Comparison of ENCODE assay signal across 9 cellular contexts in the genomic region with DNA sequence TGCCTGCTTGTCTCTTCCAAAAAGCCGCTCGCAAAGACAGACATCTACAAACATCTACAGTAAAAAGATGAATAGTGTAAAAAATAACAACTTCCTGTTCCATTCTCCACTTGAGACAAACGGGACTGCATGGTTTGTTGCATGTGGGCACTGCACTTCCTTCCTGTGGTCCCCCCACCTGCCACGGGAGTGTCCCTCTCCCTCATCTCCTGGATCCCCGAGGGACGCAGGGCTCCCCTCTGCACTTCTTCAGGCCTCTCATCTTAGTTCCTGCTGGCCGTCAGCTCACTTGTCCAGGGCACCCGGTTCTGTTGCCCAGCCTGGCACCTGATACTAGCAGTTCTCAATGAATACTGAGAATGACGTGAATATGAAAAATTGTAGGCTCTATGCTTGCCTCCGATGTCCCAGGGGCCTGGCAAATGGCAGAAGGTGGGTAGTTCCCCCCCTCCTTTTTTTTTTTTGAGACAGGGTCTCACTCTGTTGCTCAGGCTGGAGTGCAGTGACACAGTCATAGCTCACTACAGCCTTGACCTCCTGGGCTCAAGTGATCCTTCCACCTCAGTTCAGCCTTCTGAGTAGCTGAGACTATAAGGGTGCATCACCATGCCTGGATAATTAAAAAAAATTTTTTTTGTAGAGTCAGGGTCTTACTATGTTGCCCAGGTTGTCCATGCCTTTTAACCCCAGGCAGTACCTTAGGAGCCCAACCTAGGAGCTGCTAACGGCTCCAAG. TPM values are rescaled to one million over a fixed set of nuclear protein-coding genes. Genes with fewer than 3 reads are reported as not detected.
DNase-seq lines count a peak whose midpoint lies in the region; ATAC-seq and TF ChIP-seq lines count a peak whose summit lies in the region.
"Had no signal": no experiment of that assay in that cellular context is flagged by ENCODE, and none has a peak within 500 bp of the region (broad histone marks: within the 10 kb centered on the region; RNA-seq: fewer than 3 reads in every experiment).

No MANE protein-coding gene starts in this region.

- H3K4me3 ChIP-seq in left ventricle myocardium inferior = peak overlapping the region; percentile 19
- H3K4me3 ChIP-seq in upper lobe of left lung = no peak overlapping the region

- H3K36me3 ChIP-seq in left ventricle myocardium inferior (no peaks in the 10 kb centered on the region), upper lobe of left lung (no peaks in the 10 kb centered on the region)

- H3K4me1 ChIP-seq in left ventricle myocardium inferior (peaks cover 56% of the 10 kb centered on the region), upper lobe of left lung (peaks cover 38 to 56% (median 46%) of the 10 kb centered on the region in 4 donors)

- peak overlapping the region; percentile 61 for H3K4me3 Mint-ChIP-seq in glutamatergic neuron (ENCODE audit: unreplicated experiment)

- H3K27ac Mint-ChIP-seq in glutamatergic neuron (ENCODE audit: unreplicated experiment) = peak overlapping the region; percentile 81

- DNase-seq in left ventricle myocardium inferior (no peak), Right ventricle myocardium inferior (ENCODE audit: missing footprints) (no peak), glutamatergic neuron (no peak), upper lobe of left lung (no peak), NCI-H526 (lab: John Stamatoyannopoulos, UW) (no peak), GM03348 (ENCODE audit: low spot score) (no peak)
- DNase-seq in activated CD4-positive, alpha-beta T cell treated with anti-CD3 and anti-CD28 coated beads, Interleukin-2, amount 50 U/mL, for 48 hours = peak; percentile 24 to 33
- DNase-seq: NCI-H1436 had no signal

- WGBS in upper lobe of left lung, 2 donors = 28 to 34% methylated on average over 11 of the region's 11 CpGs

- H3K27me3 ChIP-seq in left ventricle myocardium inferior (ENCODE audit: low read depth) (no peaks in the 10 kb centered on the region), upper lobe of left lung (no peaks in the 10 kb centered on the region)

- intact Hi-C loops in left ventricle myocardium inferior (cut with micrococcal nuclease) (no loop called here), Right ventricle myocardium inferior (cut with DNase I) (loop anchor here (5.0 kb wide), 1 partner anchor 48 kb away; no protein-coding TSS in a partner anchor)

- ATAC-seq in Right ventricle myocardium inferior = no peak
- ATAC-seq in upper lobe of left lung (ENCODE audit: low FRiP score in 2 of 2) = no peak
- no peak for ATAC-seq in HG03139 (IDR thresholded peaks at IDR 0.05; ENCODE audit: unreplicated experiment)

- H3K9me3 ChIP-seq in left ventricle myocardium inferior (replicated peaks) = no peaks in the 10 kb centered on the region
- H3K9me3 ChIP-seq in upper lobe of left lung = no peaks in the 10 kb centered on the region

- no peak for TF ChIP-seq CTCF in left ventricle myocardium inferior (IDR thresholded peaks at IDR 0.05; ENCODE audit: borderline replicate concordance)
- TF ChIP-seq CTCF in glutamatergic neuron (IDR thresholded peaks at IDR 0.05; ENCODE audit: partially characterized antibody, unreplicated experiment) = no peak
- no peak for TF ChIP-seq CTCF in upper lobe of left lung (IDR thresholded peaks at IDR 0.05)

- H3K27ac ChIP-seq in left ventricle myocardium inferior (replicated peaks) = peak overlapping the region; percentile 76
- H3K27ac ChIP-seq in upper lobe of left lung = peak overlapping the region; percentile 62 to 87 (median 85)

- peaks cover 15% of the 10 kb centered on the region for H3K9me3 Mint-ChIP-seq in glutamatergic neuron (ENCODE audit: unreplicated experiment)

- peaks cover 17% of the 10 kb centered on the region for H3K4me1 Mint-ChIP-seq in glutamatergic neuron (ENCODE audit: low read depth, unreplicated experiment)

- no peaks in the 10 kb centered on the region for H3K36me3 Mint-ChIP-seq in glutamatergic neuron (ENCODE audit: unreplicated experiment)

- no peak for TF ChIP-seq EP300 in upper lobe of left lung (IDR thresholded peaks at IDR 0.05)

- TF ChIP-seq POLR2A in upper lobe of left lung (IDR thresholded peaks at IDR 0.05) = no peak

- H3K27me3 Mint-ChIP-seq in glutamatergic neuron (ENCODE audit: unreplicated experiment) = peaks cover 10% of the 10 kb centered on the region

RNA-seq across cellular contexts. Expression of gene KLC1, which starts 3.5 kb away (rescaled TPM):
- total RNA-seq in left ventricle myocardium inferior (137 TPM), Right ventricle myocardium inferior (151 TPM), glutamatergic neuron (ENCODE audit: unreplicated experiment) (975 TPM), upper lobe of left lung (100 to 1,000 TPM; 175 to 614 (median 267) TPM)

Comparison
In these comparisons a context has a peak if more than half of its experiments do, and no peak if none do; other contexts are left out.
1. DNase-seq: peak in activated CD4-positive, alpha-beta T cell treated with anti-CD3 and anti-CD28 coated beads, Interleukin-2, amount 50 U/mL, for 48 hours (2 of 2); none in left ventricle myocardium inferior (single experiment), Right ventricle myocardium inferior (single experiment), glutamatergic neuron (single experiment), upper lobe of left lung (0 of 2), NCI-H526 (0 of 2) and GM03348 (single experiment).